In the genomic region with DNA sequence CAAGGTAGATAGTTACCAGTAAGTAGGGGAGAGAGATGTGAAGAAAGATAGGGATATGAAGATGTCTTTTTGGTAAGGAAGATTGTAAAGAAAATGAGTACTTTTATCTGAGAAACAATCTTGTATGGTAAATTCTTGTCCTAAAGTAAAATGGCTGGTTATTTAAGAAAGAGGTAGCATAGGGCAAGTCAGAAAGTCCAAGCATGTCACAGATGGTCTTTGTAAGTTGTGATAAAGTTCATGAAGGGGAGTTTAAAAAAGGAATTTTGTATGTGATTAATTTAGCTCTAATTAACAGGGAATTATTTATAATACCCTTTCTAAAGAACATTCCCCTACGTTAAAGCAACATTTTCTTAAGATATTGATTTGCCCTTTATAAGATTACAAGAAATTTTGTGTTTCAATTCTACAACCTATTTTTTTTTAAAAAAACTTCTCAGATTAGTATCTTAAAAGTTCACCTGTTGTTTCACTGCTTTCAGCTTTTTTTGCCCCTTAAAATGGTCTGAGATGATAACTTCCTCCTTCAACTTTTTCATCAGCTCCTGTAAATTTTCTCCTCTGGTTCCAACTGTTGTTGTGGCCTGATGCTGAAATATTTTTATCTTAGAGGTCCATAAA, we compare ENCODE assay signal across 19 cellular contexts. TPM values are rescaled to one million over a fixed set of nuclear protein-coding genes. Genes with fewer than 3 reads are reported as not detected.
DNase-seq lines count a peak whose midpoint lies in the region; ATAC-seq and TF ChIP-seq lines count a peak whose summit lies in the region.
"Had no signal": no experiment of that assay in that cellular context is flagged by ENCODE, and none has a peak within 500 bp of the region (broad histone marks: within the 10 kb centered on the region; RNA-seq: fewer than 3 reads in every experiment).

No MANE protein-coding gene starts in this region.

- H3K9me3 ChIP-seq in hepatocyte (ENCODE audit: low read depth): no peaks in the 10 kb centered on the region

- intact Hi-C loops in Right ventricle myocardium superior (cut with DNase I): no loop called here

- no peak overlapping the region for H3K4me2 ChIP-seq in hepatocyte
- H3K4me2 ChIP-seq: BLaER1 had no signal

- DNase-seq in DMS114 treated with DMSO at 0.1 percent for 48 hours (lab: John Stamatoyannopoulos, UW; ENCODE audit: unreplicated experiment): peak; percentile 20
- DNase-seq in Jurkat, Clone E6-1 (ENCODE audit: low read depth, low spot score): peak; percentile 24
- peak; percentile 15 for DNase-seq in RPMI8226
- DNase-seq in iPS DF 4.7 (ENCODE audit: extremely low read depth, low spot score): peak; percentile 1
- DNase-seq in hepatocyte (ENCODE audit: low spot score): no peak
- DNase-seq in omental fat pad (ENCODE audit: low spot score): no peak
- no peak for DNase-seq in Right ventricle myocardium superior
- DNase-seq: CD8-positive, alpha-beta memory T cell; NCI-H1436 treated with DMSO at 0.1 percent for 48 hours; NCI-H2081 treated with DMSO at 0.1 percent for 48 hours; NCI-H2227 treated with DMSO at 0.1 percent for 48 hours; NCI-H526; NK-92 treated with Interleukin-12 subunit alpha and Interleukin-12 subunit beta, amount 100 ng/mL, for 24 hours; PC-3; SHP77; T-helper 17 cell had no signal

- no peaks in the 10 kb centered on the region for H3K27me3 ChIP-seq in hepatocyte
- H3K27me3 ChIP-seq: BLaER1 had no signal

- H3K79me2 ChIP-seq in hepatocyte: no peaks in the 10 kb centered on the region

- WGBS in hepatocyte (ENCODE audit: low lambda C conversion rate, missing lambda C conversion rate): 12% methylated on average over 1 of the region's 1 CpG

- TF ChIP-seq CTCF in hepatocyte (IDR thresholded peaks at IDR 0.05; ENCODE audit: poor library complexity) (no peak), omental fat pad (IDR thresholded peaks at IDR 0.05) (no peak)

- peaks cover 6% of the 10 kb centered on the region for H3K4me1 ChIP-seq in hepatocyte (ENCODE audit: insufficient read depth)
- H3K4me1 ChIP-seq: BLaER1 had no signal

- no peak overlapping the region for H2AFZ ChIP-seq in hepatocyte

- no peaks in the 10 kb centered on the region for H3K9me2 ChIP-seq in hepatocyte (replicated peaks; ENCODE audit: insufficient read depth)

- no peak overlapping the region for H3K27ac ChIP-seq in hepatocyte
- H3K27ac ChIP-seq: BLaER1 had no signal

- ATAC-seq in omental fat pad (ENCODE audit: low FRiP score): no peak
- ATAC-seq in Right ventricle myocardium superior (ENCODE audit: poor library complexity): no peak
- ATAC-seq: GM12878, PC-3, T-helper 17 cell had no signal

- H4K20me1 ChIP-seq in hepatocyte (ENCODE audit: insufficient read depth, poor library complexity, severe bottlenecking): no peaks in the 10 kb centered on the region
- H4K20me1 ChIP-seq: BLaER1 had no signal

- no peak overlapping the region for H3K4me3 ChIP-seq in Jurkat, Clone E6-1 (ENCODE audit: low read length)
- H3K4me3 ChIP-seq in hepatocyte: no peak overlapping the region
- H3K4me3 ChIP-seq: BLaER1, GM12878 had no signal

- no peaks in the 10 kb centered on the region for H3K36me3 ChIP-seq in hepatocyte (replicated peaks; ENCODE audit: insufficient read depth, low read depth)
- H3K36me3 ChIP-seq: BLaER1 had no signal

RNA-seq across cellular contexts. Expression of gene CPHXL, which starts 16.2 kb away (rescaled TPM):
- polyA plus RNA-seq in Jurkat, Clone E6-1 (2012; ENCODE audit: insufficient read depth, insufficient read length): not detected
- total RNA-seq in hepatocyte: not detected in 2 replicates
- polyA plus RNA-seq in hepatocyte: not detected in 2 replicates
- not detected for total RNA-seq in omental fat pad
- not detected for total RNA-seq in Right ventricle myocardium superior
- total RNA-seq: CD8-positive, alpha-beta memory T cell; G401; GM12878; PC-3; T-helper 17 cell had no signal
- polyA plus RNA-seq: CD8-positive, alpha-beta memory T cell had no signal

RNA-seq across cellular contexts. Expression of gene DUXB, which starts 41.3 kb away (rescaled TPM):
- not detected for polyA plus RNA-seq in Jurkat, Clone E6-1 (2012; ENCODE audit: insufficient read depth, insufficient read length)
- total RNA-seq in hepatocyte (not detected in 2 replicates), omental fat pad (not detected), Right ventricle myocardium superior (not detected)
- polyA plus RNA-seq in hepatocyte: not detected in 2 replicates
- total RNA-seq: CD8-positive, alpha-beta memory T cell; G401; GM12878; PC-3; T-helper 17 cell had no signal
- polyA plus RNA-seq: CD8-positive, alpha-beta memory T cell had no signal

Comparison
In these comparisons a context has a peak if more than half of its experiments do, and no peak if none do; other contexts are left out.
1. DNase-seq: peak in DMS114 treated with DMSO at 0.1 percent for 48 hours (single experiment), Jurkat, Clone E6-1 (single experiment), RPMI8226 (single experiment) and iPS DF 4.7 (single experiment); none in hepatocyte (single experiment), omental fat pad (single experiment) and Right ventricle myocardium superior (single experiment).